9 cellular contexts compared by ENCODE assay signal in genomic region chr3:128486157-128486691, GRCh38. TPM values are rescaled to one million over a fixed set of nuclear protein-coding genes. Genes with fewer than 3 reads are reported as not detected.
DNase-seq lines count a peak whose midpoint lies in the region; TF ChIP-seq lines count a peak whose summit lies in the region.
"Had no signal": no experiment of that assay in that cellular context is flagged by ENCODE, and none has a peak within 500 bp of the region (broad histone marks: within the 10 kb centered on the region; RNA-seq: fewer than 3 reads in every experiment).

No MANE protein-coding gene starts in this region.

- no peaks in the 10 kb centered on the region for H3K36me3 ChIP-seq in BLaER1
- no peaks in the 10 kb centered on the region for H3K36me3 ChIP-seq in MG63
- no peaks in the 10 kb centered on the region for H3K36me3 ChIP-seq in effector memory CD4-positive, alpha-beta T cell (ENCODE audit: control insufficient read depth, insufficient read depth, low read length)
- no peaks in the 10 kb centered on the region for H3K36me3 ChIP-seq in neural cell (ENCODE audit: insufficient read depth, low read length)

- DNase-seq in MG63 (no peak), GM19240 (ENCODE audit: insufficient read length, low spot score) (no peak), COLO829 (ENCODE audit: low spot score) (no peak), SW 1271 (lab: John Stamatoyannopoulos, UW) (no peak), NCI-H226 (no peak)
- no peak for DNase-seq in effector memory CD4-positive, alpha-beta T cell
- DNase-seq: NCI-H1930 had no signal

- no peak for TF ChIP-seq RAD21 in neural cell (conservative IDR thresholded peaks at IDR 0.05)

- H3K9ac ChIP-seq in BLaER1 (no peak overlapping the region), neural cell (ENCODE audit: low read length) (no peak overlapping the region)

- H3K27me3 ChIP-seq in BLaER1 (peaks cover 100% of the 10 kb centered on the region), MG63 (peaks cover 47% of the 10 kb centered on the region), neural cell (ENCODE audit: insufficient read depth, low read depth, low read length) (peaks cover 100% of the 10 kb centered on the region)
- H3K27me3 ChIP-seq in effector memory CD4-positive, alpha-beta T cell (replicated peaks; ENCODE audit: control insufficient read depth, insufficient read depth, low read length, poor library complexity, severe bottlenecking), result peaks cover 88% of the 10 kb centered on the region

- no peak for TF ChIP-seq CTCF in neural cell (IDR thresholded peaks at IDR 0.05; ENCODE audit: poor library complexity, severe bottlenecking)

- H3K4me3 ChIP-seq in BLaER1 (0 out of 2 replicates have a peak overlapping the region, but pooled peaks have one; percentile 49), MG63 (peak overlapping the region; percentile 62), neural cell (ENCODE audit: low read length) (peak overlapping the region; percentile 53)
- H3K4me3 ChIP-seq in effector memory CD4-positive, alpha-beta T cell (ENCODE audit: insufficient read depth, low read depth, low read length, poor library complexity, severe bottlenecking), result peak overlapping the region; percentile 64

- no peak overlapping the region for H3K4me2 ChIP-seq in BLaER1
- no peak overlapping the region for H3K4me2 ChIP-seq in neural cell (ENCODE audit: low read length)

- peaks cover 90% of the 10 kb centered on the region for H4K20me1 ChIP-seq in BLaER1
- H4K20me1 ChIP-seq in neural cell (ENCODE audit: insufficient read depth), result no peaks in the 10 kb centered on the region

- peaks cover 74% of the 10 kb centered on the region for H3K4me1 ChIP-seq in BLaER1
- peaks cover 54% of the 10 kb centered on the region for H3K4me1 ChIP-seq in effector memory CD4-positive, alpha-beta T cell (ENCODE audit: control insufficient read depth, insufficient read depth, low read length, poor library complexity, severe bottlenecking)

- no peak overlapping the region for H3K27ac ChIP-seq in BLaER1
- no peak overlapping the region for H3K27ac ChIP-seq in effector memory CD4-positive, alpha-beta T cell (ENCODE audit: insufficient read depth, low read length, poor library complexity, severe bottlenecking)
- H3K27ac ChIP-seq in neural cell (ENCODE audit: low read length), result no peak overlapping the region

- no peak for TF ChIP-seq EP300 in neural cell (conservative IDR thresholded peaks at IDR 0.05; ENCODE audit: poor library complexity, severe bottlenecking)

- H3F3A ChIP-seq in neural cell (ENCODE audit: insufficient read depth, low read length, poor library complexity, severe bottlenecking), result no peaks in the 10 kb centered on the region

- H3K9me2 ChIP-seq in neural cell (ENCODE audit: insufficient read depth, low read length), result no peaks in the 10 kb centered on the region

- H3K9me3 ChIP-seq in BLaER1 (no peaks in the 10 kb centered on the region), MG63 (no peaks in the 10 kb centered on the region; the same call in 1 of the 2 replicates), neural cell (ENCODE audit: low read length) (no peaks in the 10 kb centered on the region)
- no peaks in the 10 kb centered on the region for H3K9me3 ChIP-seq in effector memory CD4-positive, alpha-beta T cell (ENCODE audit: control insufficient read depth, low read length)

- no peak overlapping the region for H2AFZ ChIP-seq in neural cell (ENCODE audit: low read depth, low read length)

- no peaks in the 10 kb centered on the region for H3K79me2 ChIP-seq in neural cell (replicated peaks; ENCODE audit: insufficient read depth, low read length)

TF ChIP-seq in neural cell, 6 proteins besides CTCF, POLR2A, EP300 and RAD21:
- TF ChIP-seq SMC3 (conservative IDR thresholded peaks at IDR 0.05; ENCODE audit: poor library complexity), result no peak
- TF ChIP-seq EZH2 (IDR thresholded peaks at IDR 0.05; ENCODE audit: borderline replicate concordance, insufficient read depth, low read length, poor library complexity, severe bottlenecking), result no peak
- no peak for TF ChIP-seq REST (IDR thresholded peaks at IDR 0.05; ENCODE audit: borderline replicate concordance)

RNA-seq across cellular contexts. Expression of gene GATA2, which starts 6.8 kb away (rescaled TPM):
- total RNA-seq in MG63 (2014; rRNA removed; shearing (Covaris generic); ENCODE audit: low replicate concordance), result 0.27 and 2.6 TPM in 2 replicates
- not detected in 2 replicates for polyA plus RNA-seq in neural cell
- not detected in 2 replicates for polyA minus RNA-seq in neural cell

RNA-seq across cellular contexts. Expression of gene DNAJB8, which starts 19.5 kb away (rescaled TPM):
- total RNA-seq in MG63 (2014; rRNA removed; shearing (Covaris generic); ENCODE audit: low replicate concordance), result not detected in 2 replicates
- polyA plus RNA-seq in neural cell, result not detected in 2 replicates
- not detected in 2 replicates for polyA minus RNA-seq in neural cell
